ENCODE assay signal across 8 cellular contexts in genomic region chr13:52617070-52618060, GRCh38. TPM values are rescaled to one million over a fixed set of nuclear protein-coding genes. Genes with fewer than 3 reads are reported as not detected.
DNase-seq lines count a peak whose midpoint lies in the region; ATAC-seq, FAIRE-seq and TF ChIP-seq lines count a peak whose summit lies in the region.

No MANE protein-coding gene starts in this region.

- no peaks in the 10 kb centered on the region for H3K27me3 ChIP-seq in SU-DHL-6 (ENCODE audit: low read length)
- H3K27me3 ChIP-seq in heart right ventricle, result no peaks in the 10 kb centered on the region
- H3K27me3 ChIP-seq in upper lobe of left lung, result no peaks in the 10 kb centered on the region

- H4K20me1 ChIP-seq in SU-DHL-6 (ENCODE audit: low read depth, low read length), result no peaks in the 10 kb centered on the region

- intact Hi-C loops in heart right ventricle (cut with DNase I), result loop anchor here in 6 of 10 donors (1.0 to 10.0 kb wide), 4 partner anchors 35 to 347 kb away; partner anchors contain the start of gene SUGT1 (in 6 of the 6)
- intact Hi-C loops in posterior vena cava (cut with DNase I), result no loop called here

- H2AFZ ChIP-seq in SU-DHL-6 (ENCODE audit: low read depth, low read length, severe bottlenecking), result peak overlapping the region; percentile 65

- H3K4me1 Mint-ChIP-seq in activated naive CD8-positive, alpha-beta T cell treated with anti-CD3 and anti-CD28 coated beads, Interleukin-2, amount 50 U/mL, for 24 hours, result peaks cover 28% of the 10 kb centered on the region

- H3K36me3 Mint-ChIP-seq in activated naive CD8-positive, alpha-beta T cell treated with anti-CD3 and anti-CD28 coated beads, Interleukin-2, amount 50 U/mL, for 24 hours (ENCODE audit: low read depth), result no peaks in the 10 kb centered on the region

- DNase-seq in GM12892 (ENCODE audit: insufficient read length) (peak; percentile 68), NCI-H1417 treated with DMSO at 0.1 percent for 48 hours (lab: John Stamatoyannopoulos, UW) (peak; percentile 77), heart right ventricle (peak; percentile 70 to 85), posterior vena cava (ENCODE audit: low spot score) (peak; percentile 92), upper lobe of left lung (peak; percentile 85 to 92)
- peak; percentile 88 for DNase-seq in activated naive CD8-positive, alpha-beta T cell treated with anti-CD3 and anti-CD28 coated beads, Interleukin-2, amount 50 U/mL, for 24 hours

- H3F3A ChIP-seq in SU-DHL-6 (ENCODE audit: insufficient read depth), result no peaks in the 10 kb centered on the region

- no peak for TF ChIP-seq EP300 in upper lobe of left lung (IDR thresholded peaks at IDR 0.05)

- TF ChIP-seq CTCF in SU-DHL-6 (IDR thresholded peaks at IDR 0.05; ENCODE audit: insufficient read depth, low read length, poor library complexity, severe bottlenecking) (no peak), heart right ventricle (IDR thresholded peaks at IDR 0.05) (no peak), upper lobe of left lung (IDR thresholded peaks at IDR 0.05) (peak in 1 of 6 experiments; percentile 3)

- H3K36me3 ChIP-seq in SU-DHL-6 (ENCODE audit: low read length) (peaks cover 2% of the 10 kb centered on the region; the same call in 1 of the 2 replicates), heart right ventricle (peaks cover 0 to 11% (median 0%) of the 10 kb centered on the region in 9 donors), upper lobe of left lung (peaks cover 0 to 7% (median 0%) of the 10 kb centered on the region in 4 donors)

- no peaks in the 10 kb centered on the region for H3K27me3 Mint-ChIP-seq in activated naive CD8-positive, alpha-beta T cell treated with anti-CD3 and anti-CD28 coated beads, Interleukin-2, amount 50 U/mL, for 24 hours

- H3K4me3 ChIP-seq in SU-DHL-6 (ENCODE audit: insufficient read depth, low read length, poor library complexity, severe bottlenecking) (peak overlapping the region; percentile 79), heart right ventricle (peak overlapping the region; percentile 38 to 85 (median 76)), upper lobe of left lung (peak overlapping the region; percentile 55 to 94 (median 77))

- H3K27ac ChIP-seq in SU-DHL-6 (ENCODE audit: low read depth, low read length) (no peak overlapping the region), heart right ventricle (peak overlapping the region; percentile 2 to 89 (median 78)), upper lobe of left lung (peak overlapping the region; percentile 70 to 88 (median 86))

- TF ChIP-seq POLR2A in GM12892 (IDR thresholded peaks at IDR 0.05; ENCODE audit: low read depth, low read length) (peak; percentile 83), upper lobe of left lung (IDR thresholded peaks at IDR 0.05) (peak in 1 of 4 donors; percentile 58)

- peak; percentile 91 for FAIRE-seq in GM12892 (lab: Jason Lieb, UNC)

- peak overlapping the region; percentile 82 for H3K4me2 ChIP-seq in SU-DHL-6 (ENCODE audit: low read depth, low read length, poor library complexity, severe bottlenecking)

- H3K27ac Mint-ChIP-seq in activated naive CD8-positive, alpha-beta T cell treated with anti-CD3 and anti-CD28 coated beads, Interleukin-2, amount 50 U/mL, for 24 hours, result peak overlapping the region; percentile 86

- H3K9me3 ChIP-seq in SU-DHL-6 (ENCODE audit: insufficient read depth, low read length) (no peaks in the 10 kb centered on the region), heart right ventricle (no peaks in the 10 kb centered on the region), upper lobe of left lung (no peaks in the 10 kb centered on the region)

- peaks cover 30% of the 10 kb centered on the region for H3K79me2 ChIP-seq in SU-DHL-6 (ENCODE audit: insufficient read depth, low read length)

- H3K4me3 Mint-ChIP-seq in activated naive CD8-positive, alpha-beta T cell treated with anti-CD3 and anti-CD28 coated beads, Interleukin-2, amount 50 U/mL, for 24 hours, result peak overlapping the region; percentile 98

- peaks cover 0 to 26% (median 4%) of the 10 kb centered on the region in 9 donors for H3K4me1 ChIP-seq in heart right ventricle
- H3K4me1 ChIP-seq in upper lobe of left lung, result peaks cover 0 to 25% (median 8%) of the 10 kb centered on the region in 4 donors

- no peaks in the 10 kb centered on the region for H3K9me2 ChIP-seq in SU-DHL-6 (replicated peaks; ENCODE audit: insufficient read depth, low read length)

- ATAC-seq in HG02798 (IDR thresholded peaks at IDR 0.05; ENCODE audit: poor library complexity, unreplicated experiment) (peak; percentile 98), heart right ventricle (peak; percentile 96 to 99 (median 99)), upper lobe of left lung (ENCODE audit: low FRiP score in 2 of 2) (peak; percentile 96 to 98)
- ATAC-seq in activated naive CD8-positive, alpha-beta T cell treated with anti-CD3 and anti-CD28 coated beads, Interleukin-2, amount 50 U/mL, for 24 hours, result peak; percentile 98

- WGBS in heart right ventricle, 2 donors, result 1 to 2% methylated on average over 51 of the region's 51 CpGs
- WGBS in upper lobe of left lung, 2 donors, result 0 to 1% methylated on average over 50 to 51 of the region's 51 CpGs

- H3K9me3 Mint-ChIP-seq in activated naive CD8-positive, alpha-beta T cell treated with anti-CD3 and anti-CD28 coated beads, Interleukin-2, amount 50 U/mL, for 24 hours, result no peaks in the 10 kb centered on the region

- H3K9ac ChIP-seq in SU-DHL-6 (ENCODE audit: low read length), result peak overlapping the region; percentile 67

RNA-seq across cellular contexts. Expression of gene HNRNPA1L2, which starts 24.9 kb away (rescaled TPM):
- 13.9 TPM for polyA plus RNA-seq in GM12892 (2012; ENCODE audit: missing spikeins)
- 1 to 10 TPM; 1.7 to 4.7 (median 3.4) TPM for total RNA-seq in heart right ventricle
- polyA plus RNA-seq in heart right ventricle, result 1 to 10 TPM; 4.7 to 9.1 TPM
- 1 to 10 TPM; 5.6 to 7.5 TPM for total RNA-seq in posterior vena cava
- total RNA-seq in upper lobe of left lung, result 1 to 10 TPM; 2.7 to 7.3 (median 4.9) TPM

RNA-seq across cellular contexts. Expression of gene SUGT1, which starts 35.3 kb away (rescaled TPM):
- polyA plus RNA-seq in GM12892 (2012; ENCODE audit: missing spikeins), result 65.7 TPM
- total RNA-seq in heart right ventricle (10 to 100 TPM; 44.3 to 61.7 (median 53.9) TPM), posterior vena cava (10 to 100 TPM; 43.2 to 45.8 TPM), upper lobe of left lung (10 to 100 TPM; 19.9 to 43.7 (median 28.0) TPM)
- polyA plus RNA-seq in heart right ventricle, result 10 to 100 TPM; 53.8 to 55.9 TPM

Comparison
In these comparisons a context has a peak if more than half of its experiments do, and no peak if none do; other contexts are left out.
1. intact Hi-C loops: an anchor here in heart right ventricle (1.0 to 10.0 kb wide); none called in posterior vena cava.